ENCODE assay signal across 8 cellular contexts in genomic region chr11:118924591-118925585, GRCh38. TPM values are rescaled to one million over a fixed set of nuclear protein-coding genes. Genes with fewer than 3 reads are reported as not detected.
A peak's percentile ranks its signal among the peaks of the same experiment; 100 is the strongest.
DNase-seq lines count a peak whose midpoint lies in the region; ATAC-seq, FAIRE-seq and TF ChIP-seq lines count a peak whose summit lies in the region.

No MANE protein-coding gene starts in this region.

- no TSS peak for BruUV-seq in MCF 10A (replicated peaks; lab: Mats Ljungman, UMichigan)

- no peaks in the 10 kb centered on the region for H3K9me3 Mint-ChIP-seq in MCF 10A (ENCODE audit: unreplicated experiment)
- H3K9me3 Mint-ChIP-seq in stimulated activated memory B cell treated with anti-CD40 and anti-IgM and Interleukin-4, amounts not matched to agents 10 μg/mL and 1 μg/mL and 100 μg/mL, for 72 hours, result no peaks in the 10 kb centered on the region

- peak overlapping the region; percentile 92 for H3K4me3 Mint-ChIP-seq in MCF 10A (ENCODE audit: unreplicated experiment)
- H3K4me3 Mint-ChIP-seq in stimulated activated memory B cell treated with anti-CD40 and anti-IgM and Interleukin-4, amounts not matched to agents 10 μg/mL and 1 μg/mL and 100 μg/mL, for 72 hours, result peak overlapping the region; percentile 86

- H3K27me3 Mint-ChIP-seq in MCF 10A (ENCODE audit: insufficient read depth, unreplicated experiment), result no peaks in the 10 kb centered on the region
- H3K27me3 Mint-ChIP-seq in stimulated activated memory B cell treated with anti-CD40 and anti-IgM and Interleukin-4, amounts not matched to agents 10 μg/mL and 1 μg/mL and 100 μg/mL, for 72 hours, result no peaks in the 10 kb centered on the region

- peaks cover 33% of the 10 kb centered on the region for H3K4me1 Mint-ChIP-seq in MCF 10A (ENCODE audit: insufficient read depth, unreplicated experiment)
- H3K4me1 Mint-ChIP-seq in stimulated activated memory B cell treated with anti-CD40 and anti-IgM and Interleukin-4, amounts not matched to agents 10 μg/mL and 1 μg/mL and 100 μg/mL, for 72 hours, result peaks cover 76% of the 10 kb centered on the region

- no peak for TF ChIP-seq CTCF in 22Rv1 (IDR thresholded peaks at IDR 0.05)
- no peak for TF ChIP-seq CTCF in GM06990 (IDR thresholded peaks at IDR 0.05; ENCODE audit: insufficient read depth, low read length, poor library complexity, severe bottlenecking)
- TF ChIP-seq CTCF in Peyer's patch (IDR thresholded peaks at IDR 0.05), result no peak
- TF ChIP-seq CTCF in MCF 10A (IDR thresholded peaks at IDR 0.05; ENCODE audit: unreplicated experiment), result no peak

- H3K27ac Mint-ChIP-seq in MCF 10A (ENCODE audit: low read depth, unreplicated experiment), result peak overlapping the region; percentile 90
- peak overlapping the region; percentile 91 for H3K27ac Mint-ChIP-seq in stimulated activated memory B cell treated with anti-CD40 and anti-IgM and Interleukin-4, amounts not matched to agents 10 μg/mL and 1 μg/mL and 100 μg/mL, for 72 hours

- no peaks in the 10 kb centered on the region for H3K27me3 ChIP-seq in GM06990 (replicated peaks; ENCODE audit: control insufficient read depth, insufficient read depth, low read length)
- H3K27me3 ChIP-seq in Peyer's patch, result no peaks in the 10 kb centered on the region

- H3K36me3 ChIP-seq in GM06990 (ENCODE audit: control insufficient read depth, insufficient read depth, low read length), result no peaks in the 10 kb centered on the region
- H3K36me3 ChIP-seq in Peyer's patch, result no peaks in the 10 kb centered on the region

- intact Hi-C loops in MCF 10A (cut with micrococcal nuclease), result no loop called here

- H3K36me3 Mint-ChIP-seq in MCF 10A (ENCODE audit: insufficient read depth, unreplicated experiment), result peaks cover 9% of the 10 kb centered on the region
- no peaks in the 10 kb centered on the region for H3K36me3 Mint-ChIP-seq in stimulated activated memory B cell treated with anti-CD40 and anti-IgM and Interleukin-4, amounts not matched to agents 10 μg/mL and 1 μg/mL and 100 μg/mL, for 72 hours

- no peak for FAIRE-seq in RCC 7860 (lab: Jason Lieb, UNC)

- no peaks in the 10 kb centered on the region for H3K9me3 ChIP-seq in Peyer's patch

- POLR2A ChIA-PET in MCF 10A (lab: Yijun Ruan, JAX), result interaction anchor here (0.6 to 1.6 kb wide), 10 partner anchors 35 to 489 kb away, joined by 3 to 7 read pairs (median 4); partner anchors contain the start of gene CENATAC

- H3K4me3 ChIP-seq in GM06990 (replicated peaks; ENCODE audit: low read depth, low read length) (peak overlapping the region; percentile 85), Peyer's patch (peak overlapping the region; percentile 63 to 91 (median 84))

- peaks cover 2 to 57% (median 33%) of the 10 kb centered on the region in 4 donors for H3K4me1 ChIP-seq in Peyer's patch

- no peak for ATAC-seq in stimulated activated memory B cell treated with anti-CD40 and anti-IgM and Interleukin-4, amounts not matched to agents 10 μg/mL and 1 μg/mL and 100 μg/mL, for 72 hours

- peak; percentile 51 for DNase-seq in GM06990 (ENCODE audit: extremely low read depth, insufficient read length)
- peak; percentile 61 to 77 (median 76) for DNase-seq in Peyer's patch
- peak; percentile 45 for DNase-seq in MCF 10A (ENCODE audit: unreplicated experiment)
- DNase-seq in kidney glomerular epithelial cell (lab: John Stamatoyannopoulos, UW), result peak; percentile 23
- DNase-seq in NCI-H1048 (lab: John Stamatoyannopoulos, UW), result no peak
- DNase-seq in RCC 7860 (ENCODE audit: low spot score), result no peak

- CTCF ChIA-PET in MCF 10A (lab: Yijun Ruan, JAX), result interaction anchor here (0.7 to 5.8 kb wide), 11 partner anchors 18 to 659 kb away, joined by 3 to 43 read pairs (median 4); partner anchors contain the start of gene DDX6

- H3K27ac ChIP-seq in 22Rv1 (peak overlapping the region; percentile 98), Peyer's patch (peak overlapping the region; percentile 89 to 99 (median 96))

- TF ChIP-seq POLR2A in Peyer's patch (IDR thresholded peaks at IDR 0.05), result no peak

RNA-seq across cellular contexts. Expression of gene BCL9L, which starts 0.8 kb away (rescaled TPM):
- 10 to 100 TPM; 26.4 to 51.3 (median 34.1) TPM for total RNA-seq in Peyer's patch
- 91.6 and 121 TPM in 2 replicates for total RNA-seq in MCF 10A (2022)

RNA-seq across cellular contexts. Expression of gene UPK2, which starts 31.2 kb away (rescaled TPM):
- not detected for total RNA-seq in Peyer's patch
- not detected in 2 replicates for total RNA-seq in MCF 10A (2022)

RNA-seq across cellular contexts. Expression of gene CXCR5, which starts 41.2 kb away (rescaled TPM):
- 1 to 10 TPM in 2 of 4 donors, under 1 TPM in 1, not detected in 1; 0.66 to 7.4 (median 1.1) TPM for total RNA-seq in Peyer's patch
- not detected in 2 replicates for total RNA-seq in MCF 10A (2022)

RNA-seq across cellular contexts. Expression of gene FOXR1, which starts 46.7 kb away (rescaled TPM):
- total RNA-seq in Peyer's patch (not detected), MCF 10A (2022) (not detected in 2 replicates)

Comparison
In these comparisons a context has a peak if more than half of its experiments do, and no peak if none do; other contexts are left out.
1. DNase-seq: peak in GM06990 (single experiment), Peyer's patch (3 of 3), MCF 10A (single experiment) and kidney glomerular epithelial cell (single experiment); none in NCI-H1048 (single experiment) and RCC 7860 (single experiment).